9 cellular contexts compared by ENCODE assay signal in the genomic region with DNA sequence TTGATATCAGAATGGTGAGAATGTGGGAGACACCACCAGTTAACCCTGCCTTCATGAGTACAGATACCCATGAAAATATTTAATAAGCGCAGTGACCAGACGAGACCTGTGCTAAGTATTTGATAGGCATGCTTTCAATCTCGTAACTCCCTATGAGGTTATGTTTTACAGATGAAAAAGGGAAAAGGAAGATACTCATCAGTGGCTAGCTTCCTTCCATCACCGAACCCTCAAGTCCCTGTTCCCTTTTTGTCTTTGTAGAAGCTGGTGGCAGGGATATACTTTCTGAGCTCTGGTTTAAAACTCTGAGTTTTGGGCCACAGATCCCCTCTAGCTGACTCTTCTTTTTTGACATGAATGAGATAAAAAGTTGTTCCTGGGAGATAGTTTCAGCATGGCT. TPM values are rescaled to one million over a fixed set of nuclear protein-coding genes. Genes with fewer than 3 reads are reported as not detected.
DNase-seq lines count a peak whose midpoint lies in the region; ATAC-seq and TF ChIP-seq lines count a peak whose summit lies in the region.
"Had no signal": no experiment of that assay in that cellular context is flagged by ENCODE, and none has a peak within 500 bp of the region (broad histone marks: within the 10 kb centered on the region; RNA-seq: fewer than 3 reads in every experiment).

No MANE protein-coding gene starts in this region.

- H3K9me3 ChIP-seq in colonic mucosa (no peaks in the 10 kb centered on the region), gastrocnemius medialis (no peaks in the 10 kb centered on the region)

- in situ Hi-C loops in gastrocnemius medialis (cut with MboI; ENCODE audit: low sequenced_read_pairs in 4 of 4) = no loop called here

- H3K4me1 ChIP-seq in colonic mucosa (peaks cover 3% of the 10 kb centered on the region), gastrocnemius medialis (peaks cover 25 to 28% of the 10 kb centered on the region in 2 donors)

- ATAC-seq in GM19455 (IDR thresholded peaks at IDR 0.05; ENCODE audit: unreplicated experiment) (peak; percentile 8), gastrocnemius medialis (no peak)

- DNase-seq in Jurkat, Clone E6-1 (ENCODE audit: low read depth, low spot score) = no peak
- no peak for DNase-seq in colonic mucosa
- no peak for DNase-seq in gastrocnemius medialis
- DNase-seq in stimulated activated CD4-positive, alpha-beta T cell treated with anti-CD3 and anti-CD28 coated beads, Interleukin-2, amount 100 ng/mL, for 24 hours = no peak
- no peak for DNase-seq in NCI-H2107 (lab: John Stamatoyannopoulos, UW)
- no peak for DNase-seq in stimulated activated naive CD4-positive, alpha-beta T cell (lab: John Stamatoyannopoulos, UW)
- no peak for DNase-seq in NCI-H1092 (lab: John Stamatoyannopoulos, UW)
- DNase-seq: NCI-H1694 treated with DMSO at 0.1 percent for 48 hours had no signal

- TF ChIP-seq CTCF in colonic mucosa (IDR thresholded peaks at IDR 0.05) = no peak
- no peak for TF ChIP-seq CTCF in gastrocnemius medialis (IDR thresholded peaks at IDR 0.05 in 4 of 5, conservative IDR thresholded peaks at IDR 0.05 in 1 of 5)

- peak overlapping the region; percentile 3 for H3K27ac ChIP-seq in colonic mucosa
- peak overlapping the region; percentile 7 to 45 (median 23) for H3K27ac ChIP-seq in gastrocnemius medialis

- H3K27me3 ChIP-seq in colonic mucosa (no peaks in the 10 kb centered on the region), gastrocnemius medialis (no peaks in the 10 kb centered on the region)

- H3K36me3 ChIP-seq in colonic mucosa = no peaks in the 10 kb centered on the region
- H3K36me3 ChIP-seq in gastrocnemius medialis = no peaks in the 10 kb centered on the region

- peak overlapping the region; percentile 27 for H3K4me3 ChIP-seq in Jurkat, Clone E6-1 (ENCODE audit: low read length)
- H3K4me3 ChIP-seq in colonic mucosa (no peak overlapping the region), gastrocnemius medialis (no peak overlapping the region)

- TF ChIP-seq POLR2A in gastrocnemius medialis (IDR thresholded peaks at IDR 0.05) = no peak

- intact Hi-C loops in colonic mucosa (cut with DNase I) = no loop called here
- intact Hi-C loops in gastrocnemius medialis (cut with DNase I; ENCODE audit: low total_unique reads) = no loop called here

- H3K9ac ChIP-seq in colonic mucosa (ENCODE audit: low read depth in 2 of 2, low read length in 2 of 2) = peak overlapping the region in 1 of 2 donors; percentile 48

RNA-seq across cellular contexts. Expression of a gene that starts 26.3 kb away (rescaled TPM):
- 8.1 TPM for polyA plus RNA-seq in Jurkat, Clone E6-1 (2012; ENCODE audit: insufficient read depth, insufficient read length)
- total RNA-seq in colonic mucosa = 100 to 1,000 TPM in 1 of 2 donors, 10 to 100 TPM in 1; 73.5 to 104 TPM
- 100 to 1,000 TPM; 142 to 265 (median 197) TPM for total RNA-seq in gastrocnemius medialis
